In genomic region chr3:4978966-4979400, GRCh38 we compare ENCODE assay signal across 8 cellular contexts. TPM values are rescaled to one million over a fixed set of nuclear protein-coding genes. Genes with fewer than 3 reads are reported as not detected.
DNase-seq lines count a peak whose midpoint lies in the region; ATAC-seq, FAIRE-seq and TF ChIP-seq lines count a peak whose summit lies in the region.

No MANE protein-coding gene starts in this region.

- H3K27me3 ChIP-seq in GM23338 (ENCODE audit: insufficient read depth) = peaks cover 53% of the 10 kb centered on the region
- H3K27me3 ChIP-seq in Karpas-422 (ENCODE audit: low read length) = 0 out of 2 replicates have a peak, but pooled peaks cover 2% of the 10 kb centered on the region
- H3K27me3 ChIP-seq in pancreas = no peaks in the 10 kb centered on the region

- H3K9ac ChIP-seq in Karpas-422 (ENCODE audit: low read length) = no peak overlapping the region

- 0 to 1% methylated on average over 11 to 27 of the region's 27 CpGs for WGBS in pancreas, 2 donors

- H3K27ac Mint-ChIP-seq in GM23338 = no peak overlapping the region
- peak overlapping the region; percentile 99 for H3K27ac Mint-ChIP-seq in activated naive CD8-positive, alpha-beta T cell treated with anti-CD3 and anti-CD28 coated beads, Interleukin-2, amount 10 ng/mL, durations not matched to agents 7 days and 5 days

- TF ChIP-seq CTCF in GM23338 (conservative IDR thresholded peaks at IDR 0.05; ENCODE audit: low read depth in 2 of 2) = no peak
- no peak for TF ChIP-seq CTCF in pancreas (IDR thresholded peaks at IDR 0.05)

- peaks cover 26% of the 10 kb centered on the region for H3K4me1 Mint-ChIP-seq in GM23338
- peaks cover 31% of the 10 kb centered on the region for H3K4me1 Mint-ChIP-seq in activated naive CD8-positive, alpha-beta T cell treated with anti-CD3 and anti-CD28 coated beads, Interleukin-2, amount 10 ng/mL, durations not matched to agents 7 days and 5 days

- ATAC-seq in GM23338 (peak; percentile 11), SK-N-SH treated with all-trans-retinoic acid at 6 μM for 48 hours (peak; percentile 64), Right ventricle myocardium superior (ENCODE audit: poor library complexity) (peak; percentile 69), pancreas (peak; percentile 53 to 68 (median 56))
- peak; percentile 62 for ATAC-seq in activated naive CD8-positive, alpha-beta T cell treated with anti-CD3 and anti-CD28 coated beads, Interleukin-2, amount 10 ng/mL, durations not matched to agents 7 days and 5 days (ENCODE audit: low read depth)

- H3K79me2 ChIP-seq in GM23338 (replicated peaks; ENCODE audit: insufficient read depth) (no peaks in the 10 kb centered on the region), Karpas-422 (ENCODE audit: low read length) (no peaks in the 10 kb centered on the region)

- peak; percentile 87 for DNase-seq in G401 (ENCODE audit: low spot score)
- peak; percentile 72 for DNase-seq in GM23338 (ENCODE audit: low spot score)
- no peak for DNase-seq in Karpas-422
- DNase-seq in activated naive CD8-positive, alpha-beta T cell treated with anti-CD3 and anti-CD28 coated beads, Interleukin-2, amount 10 ng/mL, durations not matched to agents 7 days and 5 days = no peak
- peak; percentile 96 for DNase-seq in Right ventricle myocardium superior
- peak; percentile 93 to 98 (median 96) for DNase-seq in pancreas
- DNase-seq in ureter (ENCODE audit: low spot score) = peak; percentile 98

- H3K27ac ChIP-seq in GM23338 (ENCODE audit: low read depth) (no peak overlapping the region), Karpas-422 (ENCODE audit: low read length) (no peak overlapping the region), pancreas (peak overlapping the region; percentile 99 to 100 (median 100))

- H3K27me3 Mint-ChIP-seq in GM23338 (ENCODE audit: insufficient read depth, low read depth, poor library complexity) = peaks cover 47% of the 10 kb centered on the region
- H3K27me3 Mint-ChIP-seq in activated naive CD8-positive, alpha-beta T cell treated with anti-CD3 and anti-CD28 coated beads, Interleukin-2, amount 10 ng/mL, durations not matched to agents 7 days and 5 days = no peaks in the 10 kb centered on the region

- H2AFZ ChIP-seq in GM23338 (no peak overlapping the region), Karpas-422 (ENCODE audit: low read length) (no peak overlapping the region)

- H3K4me3 Mint-ChIP-seq in GM23338 = peak overlapping the region; percentile 88
- H3K4me3 Mint-ChIP-seq in activated naive CD8-positive, alpha-beta T cell treated with anti-CD3 and anti-CD28 coated beads, Interleukin-2, amount 10 ng/mL, durations not matched to agents 7 days and 5 days = peak overlapping the region; percentile 98

- H3K36me3 Mint-ChIP-seq in GM23338 (ENCODE audit: low read depth) = peaks cover 4% of the 10 kb centered on the region; the same call in 2 of the 3 replicates
- peaks cover 46% of the 10 kb centered on the region for H3K36me3 Mint-ChIP-seq in activated naive CD8-positive, alpha-beta T cell treated with anti-CD3 and anti-CD28 coated beads, Interleukin-2, amount 10 ng/mL, durations not matched to agents 7 days and 5 days

- H3K4me3 ChIP-seq in GM23338 (peak overlapping the region; percentile 91), Karpas-422 (ENCODE audit: low read length) (no peak overlapping the region), pancreas (peak overlapping the region; percentile 8 to 96 (median 57))

- peak overlapping the region; percentile 94 for H3K4me2 ChIP-seq in GM23338
- peak overlapping the region; percentile 31 for H3K4me2 ChIP-seq in Karpas-422 (ENCODE audit: low read depth, low read length, poor library complexity, severe bottlenecking)

- H4K20me1 ChIP-seq in GM23338 (replicated peaks; ENCODE audit: insufficient read depth) = no peaks in the 10 kb centered on the region
- H4K20me1 ChIP-seq in Karpas-422 (ENCODE audit: insufficient read depth, low read depth, low read length) = no peaks in the 10 kb centered on the region

- H3K9me3 ChIP-seq in Karpas-422 (ENCODE audit: low read length) = no peaks in the 10 kb centered on the region
- H3K9me3 ChIP-seq in pancreas = no peaks in the 10 kb centered on the region

- in situ Hi-C loops in G401 (cut with HindIII; ENCODE audit: low sequenced_read_pairs) = no loop called here

- FAIRE-seq in pancreas (lab: Jason Lieb, UNC) = no peak

- H3F3A ChIP-seq in GM23338 (replicated peaks; ENCODE audit: low read depth) = peaks cover 18% of the 10 kb centered on the region

- POLR2A ChIA-PET in activated naive CD8-positive, alpha-beta T cell treated with anti-CD3 and anti-CD28 coated beads, Interleukin-2, amount 10 ng/mL, durations not matched to agents 7 days and 5 days (lab: Charles Lee) = interaction anchor here (0.9 to 14.2 kb wide), 35 partner anchors 7 to 485 kb away, joined by 3 to 734 read pairs (median 7); partner anchors contain the start of gene EDEM1

- H3K36me3 ChIP-seq in GM23338 (ENCODE audit: insufficient read depth) (no peaks in the 10 kb centered on the region), Karpas-422 (ENCODE audit: insufficient read depth, low read length) (no peaks in the 10 kb centered on the region), pancreas (peaks cover 0 to 11% (median 4%) of the 10 kb centered on the region in 3 donors)

- no peaks in the 10 kb centered on the region for H3K9me2 ChIP-seq in GM23338 (ENCODE audit: insufficient read depth)
- no peaks in the 10 kb centered on the region for H3K9me2 ChIP-seq in Karpas-422 (replicated peaks; ENCODE audit: insufficient read depth, low read length)

- H3K9me3 Mint-ChIP-seq in GM23338 = 0 out of 3 replicates have a peak, but pooled peaks cover 5% of the 10 kb centered on the region
- peaks cover 2% of the 10 kb centered on the region for H3K9me3 Mint-ChIP-seq in activated naive CD8-positive, alpha-beta T cell treated with anti-CD3 and anti-CD28 coated beads, Interleukin-2, amount 10 ng/mL, durations not matched to agents 7 days and 5 days

- H3K4me1 ChIP-seq in GM23338 (ENCODE audit: insufficient read depth) (peaks cover 19% of the 10 kb centered on the region), Karpas-422 (ENCODE audit: low read length) (peaks cover 12% of the 10 kb centered on the region), pancreas (peaks cover 18 to 23% (median 21%) of the 10 kb centered on the region in 3 donors)

- intact Hi-C loops in Right ventricle myocardium superior (cut with DNase I) (loop anchor here (5.0 kb wide), 1 partner anchor 257 kb away; no protein-coding TSS in a partner anchor), pancreas (cut with DNase I) (no loop called here)

TF ChIP-seq in GM23338, 12 proteins besides CTCF, POLR2A, EP300 and RAD21 (continues in another document):
- no peak for TF ChIP-seq POLR2AphosphoS5 (IDR thresholded peaks at IDR 0.05; ENCODE audit: low read depth)
- no peak for TF ChIP-seq ETS1 (IDR thresholded peaks at IDR 0.05)
- TF ChIP-seq STAT1 (IDR thresholded peaks at IDR 0.05; ENCODE audit: unreplicated experiment) = no peak
- no peak for TF ChIP-seq EZH2 (IDR thresholded peaks at IDR 0.05; ENCODE audit: low read depth, unreplicated experiment)

TF ChIP-seq in SK-N-SH treated with all-trans-retinoic acid at 6 μM for 48 hours, 23 proteins besides CTCF, POLR2A, EP300 and RAD21:
- no peak for TF ChIP-seq CREB5 (CRISPR knock-in tag; IDR thresholded peaks at IDR 0.05; ENCODE audit: low read depth)
- TF ChIP-seq CSDC2 (CRISPR knock-in tag; IDR thresholded peaks at IDR 0.05) = no peak
- TF ChIP-seq ZC3H10 (CRISPR knock-in tag; IDR thresholded peaks at IDR 0.05) = no peak

RNA-seq across cellular contexts. Expression of gene BHLHE40, which starts 0.3 kb away (rescaled TPM):
- total RNA-seq in G401 (2014; rRNA removed; shearing (Covaris generic)) = 6.6 and 7.2 TPM in 2 replicates
- total RNA-seq in GM23338 (2014; rRNA removed; shearing (Covaris generic)) = 1.7 and 2.2 TPM in 2 replicates
- 1.7 and 2.0 TPM in 2 replicates for polyA plus RNA-seq in GM23338 (2016; fragmentation: Nextera tagmentation; extraction: Ambion mirVana)
- 0.36 and 0.86 TPM in 2 replicates for total RNA-seq in Karpas-422 (2014; rRNA removed; shearing (Covaris generic); ENCODE audit: low replicate concordance)
- total RNA-seq in activated naive CD8-positive, alpha-beta T cell treated with anti-CD3 and anti-CD28 coated beads, Interleukin-2, amount 10 ng/mL, durations not matched to agents 7 days and 5 days = 100 to 1,000 TPM; 208 to 225 TPM
- 22.8 TPM for total RNA-seq in Right ventricle myocardium superior
- 10 to 100 TPM; 19.3 to 66.7 (median 38.1) TPM for total RNA-seq in pancreas
- 10 to 100 TPM; 23.6 to 41.9 TPM for polyA plus RNA-seq in pancreas
- 206 TPM for total RNA-seq in ureter

Comparison
In these comparisons a context has a peak if more than half of its experiments do, and no peak if none do; other contexts are left out.
1. DNase-seq: peak in G401 (single experiment), GM23338 (single experiment), Right ventricle myocardium superior (single experiment), pancreas (6 of 6) and ureter (single experiment); none in Karpas-422 (single experiment) and activated naive CD8-positive, alpha-beta T cell treated with anti-CD3 and anti-CD28 coated beads, Interleukin-2, amount 10 ng/mL, durations not matched to agents 7 days and 5 days (single experiment).
2. ATAC-seq: peak in every context shown above with its lines; median percentile 69 in Right ventricle myocardium superior; 64 in SK-N-SH treated with all-trans-retinoic acid at 6 μM for 48 hours; 62 in activated naive CD8-positive, alpha-beta T cell treated with anti-CD3 and anti-CD28 coated beads, Interleukin-2, amount 10 ng/mL, durations not matched to agents 7 days and 5 days; 56 in pancreas; 11 in GM23338.
3. H3K27ac ChIP-seq: peak in pancreas (4 of 4); none in GM23338 (single experiment) and Karpas-422 (single experiment).